ENCODE assay signal across 25 cellular contexts in the genomic region with DNA sequence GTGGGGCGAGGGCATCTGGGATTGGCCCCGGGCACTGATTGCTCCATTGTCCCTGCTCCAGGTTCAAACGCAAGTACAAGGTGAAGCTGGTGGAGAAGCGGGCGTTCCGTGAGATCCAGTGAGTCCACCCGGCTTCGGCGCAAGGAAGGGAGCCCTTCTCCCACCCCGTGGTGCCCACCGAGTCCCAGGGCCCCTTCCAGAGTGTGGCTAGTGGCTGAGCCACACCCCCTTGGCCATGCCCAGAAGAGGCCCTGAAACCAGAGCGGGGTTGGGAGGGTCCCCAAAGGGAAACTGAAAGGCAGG. TPM values are rescaled to one million over a fixed set of nuclear protein-coding genes. Genes with fewer than 3 reads are reported as not detected.
DNase-seq lines count a peak whose midpoint lies in the region; ATAC-seq, FAIRE-seq and TF ChIP-seq lines count a peak whose summit lies in the region.
"Had no signal": no experiment of that assay in that cellular context is flagged by ENCODE, and none has a peak within 500 bp of the region (broad histone marks: within the 10 kb centered on the region; RNA-seq: fewer than 3 reads in every experiment).

No MANE protein-coding gene starts in this region.

- TF ChIP-seq CTCF in activated CD8-positive, alpha-beta T cell treated with anti-CD3 and anti-CD28 coated beads for 36 hours (IDR thresholded peaks at IDR 0.05) = no peak
- TF ChIP-seq CTCF in Peyer's patch (IDR thresholded peaks at IDR 0.05) (no peak), D721Med (IDR thresholded peaks at IDR 0.05; ENCODE audit: insufficient read depth, missing control alignments) (no peak)

- no peak for DNase-seq in activated CD8-positive, alpha-beta T cell treated with anti-CD3 and anti-CD28 coated beads, Interleukin-2, amount 10 ng/mL, durations not matched to agents 7 days and 5 days
- DNase-seq in activated CD8-positive, alpha-beta T cell treated with anti-CD3 and anti-CD28 coated beads for 36 hours = no peak
- DNase-seq in Peyer's patch (no peak), left lobe of liver (ENCODE audit: low spot score) (no peak), small intestine (no peak), NCI-H2107 (lab: John Stamatoyannopoulos, UW) (no peak), mesenteric fat pad (ENCODE audit: low spot score) (no peak), D721Med (ENCODE audit: insufficient read length, low spot score) (no peak)
- DNase-seq: AML-193; C1 segment of cervical spinal cord; CD8-positive, alpha-beta T cell; DMS153; GDM1; GOT3; MG63; NCI-H1417; NCI-H187 treated with DMSO at 0.1 percent for 48 hours; NCI-H2227 treated with DMSO at 0.1 percent for 48 hours; NCI-H510A; NCI-H748 treated with DMSO at 0.1 percent for 48 hours; PC-9 had no signal

- CTCF ChIA-PET in activated CD8-positive, alpha-beta T cell treated with anti-CD3 and anti-CD28 coated beads, Interleukin-2, amount 10 ng/mL, durations not matched to agents 7 days and 5 days (lab: Charles Lee) = no interaction called here
- CTCF ChIA-PET in activated CD8-positive, alpha-beta T cell treated with anti-CD3 and anti-CD28 coated beads for 36 hours (lab: Charles Lee) = interaction anchor here (0.6 to 0.9 kb wide), 2 partner anchors 35 to 56 kb away, joined by 3 read pairs; no protein-coding TSS in a partner anchor

- H3K36me3 ChIP-seq in Peyer's patch (peaks cover 0 to 64% (median 0%) of the 10 kb centered on the region in 3 donors), small intestine (ENCODE audit: control insufficient read depth in 2 of 2, insufficient read depth in 2 of 2, low read length in 2 of 2) (peaks cover 6 to 33% of the 10 kb centered on the region in 2 donors)

- no peak for FAIRE-seq in small intestine (lab: Jason Lieb, UNC)
- FAIRE-seq in D721Med (lab: Jason Lieb, UNC) = no peak
- FAIRE-seq: GM19239 had no signal

- no peak for TF ChIP-seq POLR2A in Peyer's patch (IDR thresholded peaks at IDR 0.05)

- WGBS in small intestine, 3 donors = 76 to 93% (median 79%) methylated on average over 12 of the region's 12 CpGs

- H3K9me3 ChIP-seq in Peyer's patch (no peaks in the 10 kb centered on the region), small intestine (ENCODE audit: control insufficient read depth, low read depth) (no peaks in the 10 kb centered on the region)
- H3K9me3 ChIP-seq: MG63, SJSA1 had no signal

- peaks cover 57% of the 10 kb centered on the region for H3K36me3 Mint-ChIP-seq in activated CD8-positive, alpha-beta T cell treated with anti-CD3 and anti-CD28 coated beads, Interleukin-2, amount 10 ng/mL, durations not matched to agents 7 days and 5 days (ENCODE audit: low read depth)
- peaks cover 58% of the 10 kb centered on the region for H3K36me3 Mint-ChIP-seq in activated CD8-positive, alpha-beta T cell treated with anti-CD3 and anti-CD28 coated beads for 36 hours (ENCODE audit: low read depth)

- H3K27me3 ChIP-seq in Peyer's patch = no peaks in the 10 kb centered on the region
- H3K27me3 ChIP-seq in small intestine (ENCODE audit: control insufficient read depth in 2 of 2, insufficient read depth in 2 of 2, low read length in 2 of 2) = no peaks in the 10 kb centered on the region
- H3K27me3 ChIP-seq: MG63, SJSA1 had no signal

- peak overlapping the region in 3 of 4 donors; percentile 61 to 91 (median 74) for H3K27ac ChIP-seq in Peyer's patch
- peak overlapping the region; percentile 83 to 97 for H3K27ac ChIP-seq in small intestine (ENCODE audit: low read depth in 1 of 2, low read length in 1 of 2)
- H3K27ac ChIP-seq: 22Rv1, PC-9, SJSA1 had no signal

- H3K9me3 Mint-ChIP-seq in activated CD8-positive, alpha-beta T cell treated with anti-CD3 and anti-CD28 coated beads, Interleukin-2, amount 10 ng/mL, durations not matched to agents 7 days and 5 days (ENCODE audit: insufficient read depth) = no peaks in the 10 kb centered on the region
- no peaks in the 10 kb centered on the region for H3K9me3 Mint-ChIP-seq in activated CD8-positive, alpha-beta T cell treated with anti-CD3 and anti-CD28 coated beads for 36 hours
- H3K9me3 Mint-ChIP-seq: CD8-positive, alpha-beta T cell had no signal

- POLR2A ChIA-PET in activated CD8-positive, alpha-beta T cell treated with anti-CD3 and anti-CD28 coated beads, Interleukin-2, amount 10 ng/mL, durations not matched to agents 7 days and 5 days (lab: Charles Lee) = interaction anchor here (0.7 to 1.3 kb wide), 2 partner anchors 11 to 318 kb away, joined by 3 to 4 read pairs; partner anchors contain the start of gene NOP53
- POLR2A ChIA-PET in activated CD8-positive, alpha-beta T cell treated with anti-CD3 and anti-CD28 coated beads for 36 hours (lab: Charles Lee) = interaction anchor here (2.0 to 8.2 kb wide), 2 partner anchors 10 to 17 kb away, joined by 7 to 69 read pairs; partner anchors contain the start of gene NOP53

- ATAC-seq in activated CD8-positive, alpha-beta T cell treated with anti-CD3 and anti-CD28 coated beads, Interleukin-2, amount 10 ng/mL, durations not matched to agents 7 days and 5 days = peak; percentile 16
- no peak for ATAC-seq in activated CD8-positive, alpha-beta T cell treated with anti-CD3 and anti-CD28 coated beads for 36 hours
- peak; percentile 19 for ATAC-seq in left lobe of liver
- ATAC-seq: CD8-positive, alpha-beta T cell had no signal

- intact Hi-C loops in activated CD8-positive, alpha-beta T cell treated with anti-CD3 and anti-CD28 coated beads for 36 hours (cut with micrococcal nuclease) = no loop called here

- no peak overlapping the region for H3K4me3 Mint-ChIP-seq in activated CD8-positive, alpha-beta T cell treated with anti-CD3 and anti-CD28 coated beads, Interleukin-2, amount 10 ng/mL, durations not matched to agents 7 days and 5 days
- H3K4me3 Mint-ChIP-seq in activated CD8-positive, alpha-beta T cell treated with anti-CD3 and anti-CD28 coated beads for 36 hours = no peak overlapping the region
- H3K4me3 Mint-ChIP-seq: CD8-positive, alpha-beta T cell had no signal

- H3K4me3 ChIP-seq in Peyer's patch = no peak overlapping the region
- H3K4me3 ChIP-seq in small intestine (ENCODE audit: low read depth in 1 of 2, low read length in 2 of 2) = no peak overlapping the region
- H3K4me3 ChIP-seq: MG63, PC-9, SJSA1 had no signal

- peaks cover 24% of the 10 kb centered on the region for H3K4me1 Mint-ChIP-seq in activated CD8-positive, alpha-beta T cell treated with anti-CD3 and anti-CD28 coated beads, Interleukin-2, amount 10 ng/mL, durations not matched to agents 7 days and 5 days (ENCODE audit: low read depth)
- H3K4me1 Mint-ChIP-seq in activated CD8-positive, alpha-beta T cell treated with anti-CD3 and anti-CD28 coated beads for 36 hours (ENCODE audit: low read depth) = no peaks in the 10 kb centered on the region

- no peaks in the 10 kb centered on the region for H3K27me3 Mint-ChIP-seq in activated CD8-positive, alpha-beta T cell treated with anti-CD3 and anti-CD28 coated beads, Interleukin-2, amount 10 ng/mL, durations not matched to agents 7 days and 5 days (ENCODE audit: low read depth)
- no peaks in the 10 kb centered on the region for H3K27me3 Mint-ChIP-seq in activated CD8-positive, alpha-beta T cell treated with anti-CD3 and anti-CD28 coated beads for 36 hours

- peaks cover 0 to 14% (median 3%) of the 10 kb centered on the region in 4 donors for H3K4me1 ChIP-seq in Peyer's patch
- H3K4me1 ChIP-seq in small intestine (ENCODE audit: control insufficient read depth in 2 of 2, insufficient read depth in 1 of 2, low read depth in 1 of 2, low read length in 1 of 2) = no peaks in the 10 kb centered on the region
- H3K4me1 ChIP-seq: SJSA1 had no signal

- H3K27ac Mint-ChIP-seq in activated CD8-positive, alpha-beta T cell treated with anti-CD3 and anti-CD28 coated beads, Interleukin-2, amount 10 ng/mL, durations not matched to agents 7 days and 5 days = no peak overlapping the region
- no peak overlapping the region for H3K27ac Mint-ChIP-seq in activated CD8-positive, alpha-beta T cell treated with anti-CD3 and anti-CD28 coated beads for 36 hours
- H3K27ac Mint-ChIP-seq: CD8-positive, alpha-beta T cell had no signal

RNA-seq across cellular contexts. Expression of gene NOP53, which starts 11.2 kb away (rescaled TPM):
- 100 to 1,000 TPM; 244 to 272 TPM for total RNA-seq in activated CD8-positive, alpha-beta T cell treated with anti-CD3 and anti-CD28 coated beads, Interleukin-2, amount 10 ng/mL, durations not matched to agents 7 days and 5 days
- total RNA-seq in activated CD8-positive, alpha-beta T cell treated with anti-CD3 and anti-CD28 coated beads for 36 hours = 100 to 1,000 TPM; 300 to 301 TPM
- total RNA-seq in Peyer's patch (100 to 1,000 TPM in 3 of 4 donors, 10 to 100 TPM in 1; 86.2 to 179 (median 159) TPM), left lobe of liver (80.3 TPM), mesenteric fat pad (194 TPM)
- polyA plus RNA-seq in small intestine = 100 to 1,000 TPM; 290 to 621 (median 552) TPM

RNA-seq across cellular contexts. Expression of gene SELENOW, which starts 21.9 kb away (rescaled TPM):
- 100 to 1,000 TPM; 132 to 140 TPM for total RNA-seq in activated CD8-positive, alpha-beta T cell treated with anti-CD3 and anti-CD28 coated beads, Interleukin-2, amount 10 ng/mL, durations not matched to agents 7 days and 5 days
- 100 to 1,000 TPM; 105 to 106 TPM for total RNA-seq in activated CD8-positive, alpha-beta T cell treated with anti-CD3 and anti-CD28 coated beads for 36 hours
- total RNA-seq in Peyer's patch = 100 to 1,000 TPM; 247 to 321 (median 276) TPM
- total RNA-seq in left lobe of liver = 62.9 TPM
- 100 to 1,000 TPM; 322 to 434 (median 379) TPM for polyA plus RNA-seq in small intestine
- total RNA-seq in mesenteric fat pad = 232 TPM

RNA-seq across cellular contexts. Expression of gene EHD2, which starts 43.4 kb away (rescaled TPM):
- under 1 TPM in 1 of 2 experiments, not detected in 1; 0.34 TPM for total RNA-seq in activated CD8-positive, alpha-beta T cell treated with anti-CD3 and anti-CD28 coated beads, Interleukin-2, amount 10 ng/mL, durations not matched to agents 7 days and 5 days
- total RNA-seq in activated CD8-positive, alpha-beta T cell treated with anti-CD3 and anti-CD28 coated beads for 36 hours = 1 to 10 TPM; 1.1 to 1.4 TPM
- total RNA-seq in Peyer's patch (100 to 1,000 TPM in 1 of 4 donors, 10 to 100 TPM in 3; 11.2 to 117 (median 23.0) TPM), left lobe of liver (6.3 TPM), mesenteric fat pad (327 TPM)
- 10 to 100 TPM in 1 of 3 donors, 1 to 10 TPM in 1, under 1 TPM in 1; 0.89 to 35.1 (median 7.3) TPM for polyA plus RNA-seq in small intestine

RNA-seq across cellular contexts. Expression of gene TPRX1, which starts 47.8 kb away (rescaled TPM):
- not detected for total RNA-seq in activated CD8-positive, alpha-beta T cell treated with anti-CD3 and anti-CD28 coated beads, Interleukin-2, amount 10 ng/mL, durations not matched to agents 7 days and 5 days
- total RNA-seq in activated CD8-positive, alpha-beta T cell treated with anti-CD3 and anti-CD28 coated beads for 36 hours = not detected
- total RNA-seq in Peyer's patch (not detected), left lobe of liver (not detected), mesenteric fat pad (not detected)
- not detected for polyA plus RNA-seq in small intestine
- total RNA-seq: CD8-positive, alpha-beta T cell; LHCN-M2; PC-9; SJSA1 had no signal
